In the genomic region with DNA sequence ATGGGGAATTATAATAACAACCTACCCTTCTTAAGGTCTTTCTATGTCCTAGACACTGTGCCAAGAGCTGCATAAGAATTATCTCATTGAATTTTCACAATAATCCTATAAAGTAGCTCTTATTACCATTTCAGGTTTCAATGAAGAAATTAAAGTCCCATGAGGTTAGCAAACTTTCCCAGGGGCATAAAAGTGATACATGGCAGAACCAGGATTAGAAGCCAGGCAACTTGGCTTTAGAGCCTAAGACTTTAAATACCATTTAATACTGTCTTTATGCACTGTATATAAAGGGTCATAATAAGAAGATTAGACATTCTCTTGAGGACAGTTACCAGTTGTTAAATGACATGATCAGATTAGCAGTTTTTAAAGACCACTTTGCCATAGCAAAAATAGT, we compare ENCODE assay signal across 23 cellular contexts.
"Had no signal": no experiment of that assay in that cellular context is flagged by ENCODE, and none has a peak within 500 bp of the region (broad histone marks: within the 10 kb centered on the region; RNA-seq: fewer than 3 reads in every experiment).

No MANE protein-coding gene starts in this region.

- ATAC-seq: activated T-cell treated with anti-CD3 and anti-CD28 coated beads, Interleukin-2, amount 50 U/mL, for 4 hours; activated T-helper 17 cell treated with anti-CD3 and anti-CD28 coated beads, Interleukin-2, amount 50 U/mL, for 72 hours; Panc1; Right ventricle myocardium inferior; T-helper 17 cell had no signal

- DNase-seq: activated CD4-positive, alpha-beta memory T cell treated with anti-CD3 and anti-CD28 coated beads for 36 hours; activated CD4-positive, alpha-beta T cell treated with anti-CD3 and anti-CD28 coated beads, Interleukin-2, amount 10 ng/mL, durations not matched to agents 7 days and 5 days; activated CD4-positive, CD25-positive, alpha-beta regulatory T cell; activated CD8-positive, alpha-beta memory T cell treated with anti-CD3 and anti-CD28 coated beads for 24 hours; activated gamma-delta T cell; activated naive CD4-positive, alpha-beta T cell treated with anti-CD3 and anti-CD28 coated beads for 36 hours; activated T-cell treated with anti-CD3 and anti-CD28 coated beads, Interleukin-2, amount 50 U/mL, for 4 hours; amygdala; brain microvascular endothelial cell; Kasumi-1; KBM-7; NCI-H1417; NCI-H1930; NCI-H2171; NCI-H510A; OCI-M1; RPMI8226; T-helper 17 cell; T-helper 9 cell had no signal

- H3K4me1 Mint-ChIP-seq: activated CD4-positive, alpha-beta T cell treated with anti-CD3 and anti-CD28 coated beads, Interleukin-2, amount 10 ng/mL, durations not matched to agents 7 days and 5 days; activated T-helper 17 cell treated with anti-CD3 and anti-CD28 coated beads, Interleukin-2, amount 50 U/mL, for 72 hours; T-helper 17 cell had no signal

- H3K36me3 Mint-ChIP-seq: activated CD4-positive, alpha-beta memory T cell treated with anti-CD3 and anti-CD28 coated beads for 36 hours; activated naive CD8-positive, alpha-beta T cell had no signal

- H3K9me3 Mint-ChIP-seq: activated CD4-positive, alpha-beta memory T cell treated with anti-CD3 and anti-CD28 coated beads for 36 hours; activated T-cell treated with anti-CD3 and anti-CD28 coated beads, Interleukin-2, amount 50 U/mL, for 4 hours had no signal

- H3K27me3 Mint-ChIP-seq: activated CD4-positive, alpha-beta memory T cell treated with anti-CD3 and anti-CD28 coated beads for 36 hours; activated CD4-positive, alpha-beta T cell treated with anti-CD3 and anti-CD28 coated beads, Interleukin-2, amount 10 ng/mL, durations not matched to agents 7 days and 5 days; T-helper 17 cell had no signal

- H3K4me3 Mint-ChIP-seq: activated CD4-positive, alpha-beta memory T cell treated with anti-CD3 and anti-CD28 coated beads for 36 hours; activated CD4-positive, alpha-beta T cell treated with anti-CD3 and anti-CD28 coated beads, Interleukin-2, amount 10 ng/mL, durations not matched to agents 7 days and 5 days; activated naive CD4-positive, alpha-beta T cell treated with anti-CD3 and anti-CD28 coated beads for 36 hours; activated naive CD8-positive, alpha-beta T cell; activated T-cell treated with anti-CD3 and anti-CD28 coated beads, Interleukin-2, amount 50 U/mL, for 4 hours; activated T-helper 17 cell treated with anti-CD3 and anti-CD28 coated beads, Interleukin-2, amount 50 U/mL, for 72 hours; T-helper 17 cell had no signal

- H3K27ac Mint-ChIP-seq: activated CD4-positive, alpha-beta memory T cell treated with anti-CD3 and anti-CD28 coated beads for 36 hours; activated CD4-positive, alpha-beta T cell treated with anti-CD3 and anti-CD28 coated beads, Interleukin-2, amount 10 ng/mL, durations not matched to agents 7 days and 5 days; activated naive CD4-positive, alpha-beta T cell treated with anti-CD3 and anti-CD28 coated beads for 36 hours; activated naive CD8-positive, alpha-beta T cell; activated T-helper 17 cell treated with anti-CD3 and anti-CD28 coated beads, Interleukin-2, amount 50 U/mL, for 72 hours; T-helper 17 cell had no signal
